In genomic region chr10:62008943-62009342, GRCh38 we compare ENCODE assay signal across 20 cellular contexts.
DNase-seq lines count a peak whose midpoint lies in the region; ATAC-seq, FAIRE-seq and TF ChIP-seq lines count a peak whose summit lies in the region.
"Had no signal": no experiment of that assay in that cellular context is flagged by ENCODE, and none has a peak within 500 bp of the region (broad histone marks: within the 10 kb centered on the region; RNA-seq: fewer than 3 reads in every experiment).

No MANE protein-coding gene starts in this region.

- H3K4me1 ChIP-seq in DOHH2 (ENCODE audit: control insufficient read depth, low read length): peaks cover 61% of the 10 kb centered on the region
- H3K4me1 ChIP-seq in H1 (replicated peaks in 1 of 4; ENCODE audit: control insufficient read depth in 3 of 4, insufficient read depth in 4 of 4, low read length in 3 of 4): no peaks in the 10 kb centered on the region
- peaks cover 24 to 69% of the 10 kb centered on the region in 2 donors for H3K4me1 ChIP-seq in thoracic aorta (ENCODE audit: control insufficient read depth in 1 of 2, low read depth in 2 of 2)

- H3K4me2 ChIP-seq in DOHH2 (ENCODE audit: low read length): peak overlapping the region; percentile 36; the same call in 1 of the 2 replicates
- no peak overlapping the region for H3K4me2 ChIP-seq in H1 (ENCODE audit: insufficient read depth in 1 of 2, low read depth in 2 of 2, low read length in 2 of 2)
- H3K4me2 ChIP-seq: GM23338 had no signal

- no peaks in the 10 kb centered on the region for H3K9me2 ChIP-seq in DOHH2 (replicated peaks; ENCODE audit: control insufficient read depth, low read length)

- no peak overlapping the region for H3K18ac ChIP-seq in H1 (ENCODE audit: extremely low read depth, low read length)

- no peak overlapping the region for H3K4me3 ChIP-seq in DOHH2 (ENCODE audit: low read length)
- H3K4me3 ChIP-seq in H1 (ENCODE audit: extremely low read depth in 1 of 4, insufficient read depth in 2 of 4, low read depth in 3 of 4, low read length in 4 of 4): no peak overlapping the region
- peak overlapping the region; percentile 20 for H3K4me3 ChIP-seq in thoracic aorta
- H3K4me3 ChIP-seq: GM23338 had no signal

- H2AK5ac ChIP-seq in H1 (ENCODE audit: low read depth, low read length): no peak overlapping the region

- DNase-seq in activated CD4-positive, alpha-beta memory T cell treated with anti-CD3 and anti-CD28 coated beads for 36 hours: no peak
- no peak for DNase-seq in activated CD4-positive, alpha-beta memory T cell treated with anti-CD3 and anti-CD28 coated beads, Interleukin-2, amount 10 ng/mL, durations not matched to agents 7 days and 5 days
- DNase-seq in H1 (ENCODE audit: low read depth in 1 of 2, low spot score in 2 of 2) (no peak), thoracic aorta (ENCODE audit: low spot score) (no peak), NCI-H774 (lab: John Stamatoyannopoulos, UW) (no peak), NCI-H2107 (lab: John Stamatoyannopoulos, UW) (no peak), MCF 10A (ENCODE audit: unreplicated experiment) (no peak)
- DNase-seq: Calu3; CD4-positive, CD25-positive, alpha-beta regulatory T cell; NCI-H146; NCI-H2081 treated with DMSO at 0.1 percent for 48 hours; NCI-H226; NCI-H526 had no signal

- H4K20me1 ChIP-seq in DOHH2 (ENCODE audit: control insufficient read depth, insufficient read depth, low read depth, low read length) (no peaks in the 10 kb centered on the region), H1 (replicated peaks in 1 of 2; ENCODE audit: control insufficient read depth in 1 of 2, insufficient read depth in 2 of 2, low read length in 2 of 2) (no peaks in the 10 kb centered on the region)

- no peaks in the 10 kb centered on the region for H3K27me3 Mint-ChIP-seq in activated CD4-positive, alpha-beta memory T cell treated with anti-CD3 and anti-CD28 coated beads for 36 hours
- H3K27me3 Mint-ChIP-seq in activated CD4-positive, alpha-beta memory T cell treated with anti-CD3 and anti-CD28 coated beads, Interleukin-2, amount 10 ng/mL, durations not matched to agents 7 days and 5 days: no peaks in the 10 kb centered on the region
- H3K27me3 Mint-ChIP-seq in MCF 10A (ENCODE audit: insufficient read depth, unreplicated experiment): no peaks in the 10 kb centered on the region
- H3K27me3 Mint-ChIP-seq: CD4-positive, CD25-positive, alpha-beta regulatory T cell had no signal

- H2BK120ac ChIP-seq in H1 (replicated peaks; ENCODE audit: low read depth, low read length): no peak overlapping the region

- 0 out of 2 replicates have a peak overlapping the region, but pooled peaks have one; percentile 10 for H2AFZ ChIP-seq in H1 (ENCODE audit: low read length)
- H2AFZ ChIP-seq: GM23338 had no signal

- H3K79me2 ChIP-seq in DOHH2 (ENCODE audit: control insufficient read depth, low read length) (peaks cover 29% of the 10 kb centered on the region), H1 (ENCODE audit: control insufficient read depth in 1 of 2, insufficient read depth in 2 of 2, low read length in 2 of 2) (no peaks in the 10 kb centered on the region)

- H3K27ac Mint-ChIP-seq in activated CD4-positive, alpha-beta memory T cell treated with anti-CD3 and anti-CD28 coated beads for 36 hours: peak overlapping the region; percentile 29
- no peak overlapping the region for H3K27ac Mint-ChIP-seq in activated CD4-positive, alpha-beta memory T cell treated with anti-CD3 and anti-CD28 coated beads, Interleukin-2, amount 10 ng/mL, durations not matched to agents 7 days and 5 days
- H3K27ac Mint-ChIP-seq in MCF 10A (ENCODE audit: low read depth, unreplicated experiment): no peak overlapping the region
- H3K27ac Mint-ChIP-seq: GM23338 had no signal

- H3K36me3 ChIP-seq in DOHH2 (ENCODE audit: control insufficient read depth, low read length) (peaks cover 37% of the 10 kb centered on the region), H1 (ENCODE audit: control insufficient read depth in 2 of 4, insufficient read depth in 4 of 4, low read length in 3 of 4) (no peaks in the 10 kb centered on the region), thoracic aorta (no peaks in the 10 kb centered on the region)

- H4K91ac ChIP-seq in H1 (replicated peaks; ENCODE audit: insufficient read length, low read length): no peak overlapping the region

- H3K9ac ChIP-seq in H1 (replicated peaks in 1 of 4; ENCODE audit: extremely low read depth in 1 of 4, low read depth in 3 of 4, low read length in 3 of 4): no peak overlapping the region

- no peak overlapping the region for H2BK12ac ChIP-seq in H1 (ENCODE audit: low read depth, low read length)

- H3K4me1 Mint-ChIP-seq in activated CD4-positive, alpha-beta memory T cell treated with anti-CD3 and anti-CD28 coated beads for 36 hours (ENCODE audit: low read depth): peaks cover 64% of the 10 kb centered on the region
- peaks cover 43% of the 10 kb centered on the region for H3K4me1 Mint-ChIP-seq in activated CD4-positive, alpha-beta memory T cell treated with anti-CD3 and anti-CD28 coated beads, Interleukin-2, amount 10 ng/mL, durations not matched to agents 7 days and 5 days
- peaks cover 14% of the 10 kb centered on the region for H3K4me1 Mint-ChIP-seq in MCF 10A (ENCODE audit: insufficient read depth, unreplicated experiment)
- H3K4me1 Mint-ChIP-seq: GM23338 had no signal

- 89% methylated on average over 2 of the region's 2 CpGs; no CpG with 5 or more reads in 1 of the 2 experiments for WGBS in H1 (ENCODE audit: extremely low coverage in 1 of 2, insufficient coverage in 1 of 2, insufficient read length in 1 of 2, insufficient replicate concordance in 2 of 2, low coverage in 1 of 2, low lambda C conversion rate in 2 of 2, missing lambda C conversion rate in 1 of 2), 2 experiments

- H3K4me3 Mint-ChIP-seq in activated CD4-positive, alpha-beta memory T cell treated with anti-CD3 and anti-CD28 coated beads for 36 hours: no peak overlapping the region
- no peak overlapping the region for H3K4me3 Mint-ChIP-seq in activated CD4-positive, alpha-beta memory T cell treated with anti-CD3 and anti-CD28 coated beads, Interleukin-2, amount 10 ng/mL, durations not matched to agents 7 days and 5 days
- H3K4me3 Mint-ChIP-seq in MCF 10A (ENCODE audit: unreplicated experiment): no peak overlapping the region
- H3K4me3 Mint-ChIP-seq: GM23338 had no signal

- no peak for TF ChIP-seq RAD21 in H1 (IDR thresholded peaks at IDR 0.05 in 1 of 2, conservative IDR thresholded peaks at IDR 0.05 in 1 of 2; ENCODE audit: low read depth in 2 of 2, low read length in 2 of 2)

- H3K27ac ChIP-seq in DOHH2 (ENCODE audit: low read depth, low read length) (0 out of 2 replicates have a peak overlapping the region, but pooled peaks have one; percentile 0), H1 (ENCODE audit: low read depth, low read length) (no peak overlapping the region), thoracic aorta (peak overlapping the region; percentile 55 to 71)
- H3K27ac ChIP-seq: RWPE1 had no signal

- no peak overlapping the region for H3K56ac ChIP-seq in H1 (replicated peaks; ENCODE audit: insufficient read length, low read depth, low read length)

- H3F3A ChIP-seq in DOHH2 (ENCODE audit: control insufficient read depth, insufficient read depth): peaks cover 3% of the 10 kb centered on the region

- H3K27me3 ChIP-seq in DOHH2 (ENCODE audit: control insufficient read depth, low read length) (no peaks in the 10 kb centered on the region), H1 (replicated peaks in 1 of 4; ENCODE audit: control insufficient read depth in 3 of 4, extremely low read depth in 1 of 4, insufficient read depth in 3 of 4, low read length in 3 of 4) (no peaks in the 10 kb centered on the region), thoracic aorta (replicated peaks; ENCODE audit: insufficient read depth) (no peaks in the 10 kb centered on the region)

- no peak overlapping the region for H4K5ac ChIP-seq in H1 (ENCODE audit: insufficient read length, low read depth, low read length)

- H3K79me1 ChIP-seq in H1 (ENCODE audit: low read depth, low read length): no peaks in the 10 kb centered on the region

- no peak overlapping the region for H2BK5ac ChIP-seq in H1 (ENCODE audit: low read depth, low read length)

- no peak for ATAC-seq in thoracic aorta (ENCODE audit: insufficient number of reproducible peaks, low FRiP score, low read depth)
- ATAC-seq: GM23338 had no signal

- no peak overlapping the region for H4K8ac ChIP-seq in H1 (ENCODE audit: extremely low read depth, insufficient read depth, low read length)

- H2BK15ac ChIP-seq in H1 (ENCODE audit: low read length): no peak overlapping the region

- intact Hi-C loops in activated CD4-positive, alpha-beta memory T cell treated with anti-CD3 and anti-CD28 coated beads for 36 hours (cut with micrococcal nuclease): no loop called here
- intact Hi-C loops in MCF 10A (cut with micrococcal nuclease): no loop called here

- H3K23me2 ChIP-seq in H1 (ENCODE audit: low read depth, low read length): no peaks in the 10 kb centered on the region; the same call in 1 of the 2 replicates

- H3K14ac ChIP-seq in H1 (ENCODE audit: insufficient read length): no peak overlapping the region

- CTCF ChIA-PET in activated CD4-positive, alpha-beta memory T cell treated with anti-CD3 and anti-CD28 coated beads for 36 hours (lab: Charles Lee): no interaction called here
- CTCF ChIA-PET in activated CD4-positive, alpha-beta memory T cell treated with anti-CD3 and anti-CD28 coated beads, Interleukin-2, amount 10 ng/mL, durations not matched to agents 7 days and 5 days (lab: Charles Lee): no interaction called here
- CTCF ChIA-PET in H1 (lab: Charles Lee; ENCODE audit: partially characterized antibody) (interaction anchor here (1.3 to 1.8 kb wide), 4 partner anchors 20 to 236 kb away, joined by 3 to 5 read pairs (median 4); no protein-coding TSS in a partner anchor), MCF 10A (lab: Yijun Ruan, JAX) (no interaction called here)

- H3K4ac ChIP-seq in H1 (replicated peaks; ENCODE audit: insufficient read length, low read depth, low read length): no peak overlapping the region

- H2BK20ac ChIP-seq in H1 (ENCODE audit: low read length): no peak overlapping the region

- no TSS peak for BruUV-seq in MCF 10A (replicated peaks; lab: Mats Ljungman, UMichigan)

- no peaks in the 10 kb centered on the region for H3K9me3 ChIP-seq in DOHH2 (ENCODE audit: control insufficient read depth, insufficient read depth, low read length)
- no peaks in the 10 kb centered on the region for H3K9me3 ChIP-seq in H1 (ENCODE audit: insufficient read depth in 2 of 2, low read depth in 1 of 2, low read length in 1 of 2)
- H3K9me3 ChIP-seq in thoracic aorta: no peaks in the 10 kb centered on the region

- TF ChIP-seq POLR2A in H1 (IDR thresholded peaks at IDR 0.05; ENCODE audit: control extremely low read depth in 1 of 2, low read depth in 2 of 2, low read length in 2 of 2): no peak

- H3K23ac ChIP-seq in H1 (ENCODE audit: insufficient read length): no peak overlapping the region

- TF ChIP-seq CTCF in DOHH2 (IDR thresholded peaks at IDR 0.05; ENCODE audit: low read depth, low read length, poor library complexity, severe bottlenecking) (no peak), H1 (IDR thresholded peaks at IDR 0.05; ENCODE audit: control extremely low read depth in 1 of 3, insufficient read depth in 1 of 3, low read depth in 1 of 3, low read length in 3 of 3) (no peak), thoracic aorta (IDR thresholded peaks at IDR 0.05) (no peak), MCF 10A (IDR thresholded peaks at IDR 0.05; ENCODE audit: unreplicated experiment) (no peak)

- H3K36me3 Mint-ChIP-seq in activated CD4-positive, alpha-beta memory T cell treated with anti-CD3 and anti-CD28 coated beads for 36 hours: peaks cover 79% of the 10 kb centered on the region
- H3K36me3 Mint-ChIP-seq in activated CD4-positive, alpha-beta memory T cell treated with anti-CD3 and anti-CD28 coated beads, Interleukin-2, amount 10 ng/mL, durations not matched to agents 7 days and 5 days (ENCODE audit: low read depth): peaks cover 89% of the 10 kb centered on the region
- H3K36me3 Mint-ChIP-seq in MCF 10A (ENCODE audit: insufficient read depth, unreplicated experiment): peaks cover 7% of the 10 kb centered on the region

- no peak for TF ChIP-seq EP300 in H1 (IDR thresholded peaks at IDR 0.05; ENCODE audit: borderline replicate concordance in 1 of 2, low read depth in 2 of 2, low read length in 2 of 2)

- peaks cover 2% of the 10 kb centered on the region for H3K9me3 Mint-ChIP-seq in activated CD4-positive, alpha-beta memory T cell treated with anti-CD3 and anti-CD28 coated beads for 36 hours
- H3K9me3 Mint-ChIP-seq in activated CD4-positive, alpha-beta memory T cell treated with anti-CD3 and anti-CD28 coated beads, Interleukin-2, amount 10 ng/mL, durations not matched to agents 7 days and 5 days: peaks cover 4% of the 10 kb centered on the region
- H3K9me3 Mint-ChIP-seq in MCF 10A (ENCODE audit: unreplicated experiment): no peaks in the 10 kb centered on the region
- H3K9me3 Mint-ChIP-seq: GM23338 had no signal

- FAIRE-seq in H1 (lab: Jason Lieb, UNC): no peak
- FAIRE-seq: A204.1, GM12891, GM19239, HTR-8/SVneo had no signal

- POLR2A ChIA-PET in activated CD4-positive, alpha-beta memory T cell treated with anti-CD3 and anti-CD28 coated beads for 36 hours (lab: Charles Lee): no interaction called here
- POLR2A ChIA-PET in activated CD4-positive, alpha-beta memory T cell treated with anti-CD3 and anti-CD28 coated beads, Interleukin-2, amount 10 ng/mL, durations not matched to agents 7 days and 5 days (lab: Charles Lee): interaction anchor here (3.0 kb wide), 1 partner anchor 10 kb away, joined by 11 read pairs; no protein-coding TSS in a partner anchor
- POLR2A ChIA-PET in H1 (lab: Charles Lee; ENCODE audit: partially characterized antibody): no interaction called here
- POLR2A ChIA-PET in MCF 10A (lab: Yijun Ruan, JAX): interaction anchor here (1.8 kb wide), 1 partner anchor 16 kb away, joined by 5 read pairs; no protein-coding TSS in a partner anchor

Comparison
In these comparisons a context has a peak if more than half of its experiments do, and no peak if none do; other contexts are left out.
1. POLR2A ChIA-PET loops: an anchor here in activated CD4-positive, alpha-beta memory T cell treated with anti-CD3 and anti-CD28 coated beads, Interleukin-2, amount 10 ng/mL, durations not matched to agents 7 days and 5 days (3.0 kb wide) and MCF 10A (1.8 kb wide); none called in activated CD4-positive, alpha-beta memory T cell treated with anti-CD3 and anti-CD28 coated beads for 36 hours and H1.